Comparison of ENCODE assay signal across 12 cellular contexts in the genomic region with DNA sequence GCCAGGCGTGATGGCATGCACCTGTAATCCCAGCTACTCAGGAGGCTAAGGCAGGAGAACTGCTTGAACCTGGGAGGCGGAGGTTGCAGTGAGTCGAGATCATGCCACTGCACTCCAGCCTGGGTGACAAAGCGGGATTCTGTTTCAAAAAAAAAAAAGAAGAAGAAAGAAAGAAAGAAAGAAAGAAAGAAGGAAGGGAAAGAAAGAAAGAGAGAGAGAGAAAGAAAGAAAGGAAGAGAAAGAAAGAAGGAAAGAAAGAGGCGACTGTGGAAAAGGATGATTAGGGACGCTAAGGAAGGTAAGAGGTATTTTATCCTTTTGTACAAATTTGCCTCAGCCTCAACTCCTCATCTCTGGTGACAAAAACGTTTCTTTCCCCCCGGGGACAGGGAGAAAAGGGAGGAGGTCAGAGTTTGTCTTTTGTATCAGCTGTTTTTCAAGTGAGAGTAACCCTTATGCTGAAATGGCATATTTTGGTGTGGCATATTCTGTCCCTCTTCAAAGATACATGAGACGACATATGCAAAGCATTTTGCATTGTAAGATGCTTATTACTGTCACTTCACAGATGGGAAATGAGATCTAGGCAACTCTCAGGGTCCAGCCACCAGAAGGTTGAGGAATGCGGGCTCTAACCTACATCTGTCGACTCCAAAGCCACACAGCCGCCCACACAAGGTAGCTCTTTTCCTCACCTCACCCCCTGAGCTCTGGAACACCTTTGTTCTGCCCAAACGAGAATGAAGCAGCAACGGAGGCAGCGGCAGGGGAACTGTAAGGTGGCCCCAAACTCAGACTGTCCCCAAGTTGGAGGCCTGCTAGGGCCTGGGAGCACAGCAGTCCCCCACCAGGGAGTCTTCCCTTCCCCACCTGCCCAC. TPM values are rescaled to one million over a fixed set of nuclear protein-coding genes. Genes with fewer than 3 reads are reported as not detected.
DNase-seq lines count a peak whose midpoint lies in the region; ATAC-seq and TF ChIP-seq lines count a peak whose summit lies in the region.
"Had no signal": no experiment of that assay in that cellular context is flagged by ENCODE, and none has a peak within 500 bp of the region (broad histone marks: within the 10 kb centered on the region; RNA-seq: fewer than 3 reads in every experiment).

No MANE protein-coding gene starts in this region.

- H3K27me3 ChIP-seq in SK-N-SH (ENCODE audit: insufficient read depth), result no peaks in the 10 kb centered on the region
- H3K27me3 ChIP-seq: pancreas had no signal

- H2AFZ ChIP-seq in SK-N-SH (ENCODE audit: low read depth), result 0 out of 2 replicates have a peak overlapping the region, but pooled peaks have one; percentile 6

- TF ChIP-seq RAD21 in SK-N-SH (IDR thresholded peaks at IDR 0.05; ENCODE audit: low read length), result no peak

- H3K79me2 ChIP-seq in SK-N-SH (ENCODE audit: insufficient read depth), result no peaks in the 10 kb centered on the region

- no peak for TF ChIP-seq CTCF in SK-N-SH (IDR thresholded peaks at IDR 0.05)

- no peak overlapping the region for H3K4me3 ChIP-seq in SK-N-SH (ENCODE audit: low read depth in 2 of 2, low read length in 1 of 2)
- H3K4me3 ChIP-seq: pancreas had no signal

- H3K36me3 ChIP-seq in SK-N-SH (replicated peaks in 1 of 2; ENCODE audit: control insufficient read depth in 1 of 2, insufficient read depth in 2 of 2, low read length in 1 of 2), result no peaks in the 10 kb centered on the region
- H3K36me3 ChIP-seq: pancreas had no signal

- H3K9me3 ChIP-seq in SK-N-SH, result no peaks in the 10 kb centered on the region
- H3K9me3 ChIP-seq: pancreas had no signal

- H3K27ac ChIP-seq in SK-N-SH (ENCODE audit: low read depth in 2 of 2, low read length in 1 of 2) (peak overlapping the region in 1 of 2 experiments; percentile 82; a peak in 1 of 4 replicates), substantia nigra (ENCODE audit: low read depth, low read length, poor library complexity, severe bottlenecking) (peak overlapping the region; percentile 94)

- peaks cover 8 to 32% of the 10 kb centered on the region in 2 experiments; a peak in 3 of 4 replicates for H3K4me1 ChIP-seq in SK-N-SH (ENCODE audit: control insufficient read depth in 1 of 2, insufficient read depth in 2 of 2, low read depth in 1 of 2, low read length in 1 of 2)

- CTCF ChIA-PET in SK-N-SH (lab: Yijun Ruan, JAX), result interaction anchor here (1.5 to 38.3 kb wide), 3 partner anchors 8 to 31 kb away, joined by 3 to 1368 read pairs (median 86); partner anchors contain the start of gene NUAK2

- no peaks in the 10 kb centered on the region for H4K20me1 ChIP-seq in SK-N-SH (ENCODE audit: insufficient read depth)

- WGBS in SK-N-SH (ENCODE audit: low lambda C conversion rate), result 83% methylated on average over 15 of the region's 15 CpGs

- H3K4me2 ChIP-seq in SK-N-SH, result peak overlapping the region; percentile 44; the same call in 1 of the 2 replicates

- H3K9me2 ChIP-seq in SK-N-SH, result no peaks in the 10 kb centered on the region

- DNase-seq in SK-N-SH, result no peak
- peak; percentile 17 for DNase-seq in germinal center (ENCODE audit: low spot score)
- DNase-seq in substantia nigra (lab: John Stamatoyannopoulos, UW), result no peak
- DNase-seq in SKM-1 treated with dmso at 0.1 percent for 144 hours (lab: John Stamatoyannopoulos, UW; ENCODE audit: unreplicated experiment), result no peak
- DNase-seq in SHP77 treated with DMSO at 0.1 percent for 48 hours (lab: John Stamatoyannopoulos, UW), result no peak
- DNase-seq in SKM-1 (lab: John Stamatoyannopoulos, UW; ENCODE audit: unreplicated experiment), result no peak
- DNase-seq: activated effector memory CD4-positive, alpha-beta T cell treated with anti-CD3 and anti-CD28 coated beads, Interleukin-2, amount 50 U/mL, for 16 hours; NCI-H226; T-helper 9 cell had no signal

- peak overlapping the region; percentile 57; the same call in 1 of the 2 replicates for H3K9ac ChIP-seq in SK-N-SH

- no peak for TF ChIP-seq EP300 in SK-N-SH (IDR thresholded peaks at IDR 0.05; ENCODE audit: borderline replicate concordance in 1 of 2, low read depth in 1 of 2, low read length in 1 of 2)

- no peak for ATAC-seq in SK-N-SH treated with all-trans-retinoic acid at 6 μM for 48 hours

- 0 out of 2 replicates have a peak, but pooled peaks have one; percentile 20 for TF ChIP-seq POLR2A in Raji (IDR thresholded peaks at IDR 0.05; ENCODE audit: insufficient read depth, low read depth, low read length)

- POLR2A ChIA-PET in SK-N-SH (lab: Yijun Ruan, JAX), result no interaction called here

- H3F3A ChIP-seq in SK-N-SH (replicated peaks; ENCODE audit: insufficient read depth), result peaks cover 16% of the 10 kb centered on the region

TF ChIP-seq in SK-N-SH, 30 proteins besides CTCF, POLR2A, EP300 and RAD21:
- no peak for TF ChIP-seq MEF2A (IDR thresholded peaks at IDR 0.05; ENCODE audit: borderline replicate concordance, low read depth)
- TF ChIP-seq GATA2 (CRISPR knock-in tag; IDR thresholded peaks at IDR 0.05), result no peak
- no peak for TF ChIP-seq SMC3 (IDR thresholded peaks at IDR 0.05; ENCODE audit: low read depth, low read length)
- no peak for TF ChIP-seq NFIC (IDR thresholded peaks at IDR 0.05; ENCODE audit: borderline replicate concordance)
- TF ChIP-seq FOXJ3 (CRISPR knock-in tag; IDR thresholded peaks at IDR 0.05), result no peak
- no peak for TF ChIP-seq RFX5 (IDR thresholded peaks at IDR 0.05; ENCODE audit: low read length)
- TF ChIP-seq POLR2AphosphoS5 (IDR thresholded peaks at IDR 0.05; ENCODE audit: low read depth, low read length), result no peak
- no peak for TF ChIP-seq SIN3A (IDR thresholded peaks at IDR 0.05; ENCODE audit: borderline replicate concordance, low read depth, low read length)
- TF ChIP-seq, protein P1, sequence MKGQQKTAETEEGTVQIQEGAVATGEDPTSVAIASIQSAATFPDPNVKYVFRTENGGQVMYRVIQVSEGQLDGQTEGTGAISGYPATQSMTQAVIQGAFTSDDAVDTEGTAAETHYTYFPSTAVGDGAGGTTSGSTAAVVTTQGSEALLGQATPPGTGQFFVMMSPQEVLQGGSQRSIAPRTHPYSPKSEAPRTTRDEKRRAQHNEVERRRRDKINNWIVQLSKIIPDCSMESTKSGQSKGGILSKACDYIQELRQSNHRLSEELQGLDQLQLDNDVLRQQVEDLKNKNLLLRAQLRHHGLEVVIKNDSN (IDR thresholded peaks at IDR 0.05; ENCODE audit: borderline replicate concordance, low read depth), result no peak
TF ChIP-seq in SK-N-SH: peak in this region for 0.

TF ChIP-seq in SK-N-SH treated with all-trans-retinoic acid at 6 μM for 48 hours, 23 proteins besides CTCF, POLR2A, EP300 and RAD21 (continues in another document):
- no peak for TF ChIP-seq ZNF70 (CRISPR knock-in tag; IDR thresholded peaks at IDR 0.05)
- no peak for TF ChIP-seq TOX (CRISPR knock-in tag; IDR thresholded peaks at IDR 0.05; ENCODE audit: borderline replicate concordance)
- no peak for TF ChIP-seq TSHZ2 (CRISPR knock-in tag; IDR thresholded peaks at IDR 0.05)
- no peak for TF ChIP-seq OSR1 (CRISPR knock-in tag; IDR thresholded peaks at IDR 0.05)
- TF ChIP-seq SNAI2 (CRISPR knock-in tag; IDR thresholded peaks at IDR 0.05), result no peak
- no peak for TF ChIP-seq ZFP3 (CRISPR knock-in tag; IDR thresholded peaks at IDR 0.05)
- TF ChIP-seq ZNF565 (CRISPR knock-in tag; conservative IDR thresholded peaks at IDR 0.05; ENCODE audit: low read depth), result no peak
- no peak for TF ChIP-seq GLIS3 (CRISPR knock-in tag; IDR thresholded peaks at IDR 0.05)
- TF ChIP-seq BACH2 (CRISPR knock-in tag; IDR thresholded peaks at IDR 0.05; ENCODE audit: borderline replicate concordance), result no peak
- no peak for TF ChIP-seq ZNF8 (CRISPR knock-in tag; IDR thresholded peaks at IDR 0.05)
- no peak for TF ChIP-seq PPARA (CRISPR knock-in tag; IDR thresholded peaks at IDR 0.05; ENCODE audit: borderline replicate concordance)
- TF ChIP-seq ESRRG (CRISPR knock-in tag; IDR thresholded peaks at IDR 0.05), result no peak

RNA-seq across cellular contexts. Expression of gene NUAK2, which starts 38.0 kb away (rescaled TPM):
- polyA plus RNA-seq in SK-N-SH (2012; rRNA removed), result 6.8 and 11.1 TPM in 2 replicates
- 4.4 and 6.4 TPM in 2 replicates for polyA plus RNA-seq in SK-N-SH (2012; cell fraction: cytosol; rRNA removed)
- polyA plus RNA-seq in SK-N-SH (2012; cell fraction: nucleus; rRNA removed), result 13.2 and 14.3 TPM in 2 replicates

RNA-seq across cellular contexts. Expression of gene TMCC2, which starts 55.8 kb away (rescaled TPM):
- polyA plus RNA-seq in SK-N-SH (2012; rRNA removed), result 5.3 and 6.0 TPM in 2 replicates
- 3.0 and 4.9 TPM in 2 replicates for polyA plus RNA-seq in SK-N-SH (2012; cell fraction: cytosol; rRNA removed)
- 5.9 and 6.8 TPM in 2 replicates for polyA plus RNA-seq in SK-N-SH (2012; cell fraction: nucleus; rRNA removed)
